Comparison of ENCODE assay signal across 9 cellular contexts in the genomic region with DNA sequence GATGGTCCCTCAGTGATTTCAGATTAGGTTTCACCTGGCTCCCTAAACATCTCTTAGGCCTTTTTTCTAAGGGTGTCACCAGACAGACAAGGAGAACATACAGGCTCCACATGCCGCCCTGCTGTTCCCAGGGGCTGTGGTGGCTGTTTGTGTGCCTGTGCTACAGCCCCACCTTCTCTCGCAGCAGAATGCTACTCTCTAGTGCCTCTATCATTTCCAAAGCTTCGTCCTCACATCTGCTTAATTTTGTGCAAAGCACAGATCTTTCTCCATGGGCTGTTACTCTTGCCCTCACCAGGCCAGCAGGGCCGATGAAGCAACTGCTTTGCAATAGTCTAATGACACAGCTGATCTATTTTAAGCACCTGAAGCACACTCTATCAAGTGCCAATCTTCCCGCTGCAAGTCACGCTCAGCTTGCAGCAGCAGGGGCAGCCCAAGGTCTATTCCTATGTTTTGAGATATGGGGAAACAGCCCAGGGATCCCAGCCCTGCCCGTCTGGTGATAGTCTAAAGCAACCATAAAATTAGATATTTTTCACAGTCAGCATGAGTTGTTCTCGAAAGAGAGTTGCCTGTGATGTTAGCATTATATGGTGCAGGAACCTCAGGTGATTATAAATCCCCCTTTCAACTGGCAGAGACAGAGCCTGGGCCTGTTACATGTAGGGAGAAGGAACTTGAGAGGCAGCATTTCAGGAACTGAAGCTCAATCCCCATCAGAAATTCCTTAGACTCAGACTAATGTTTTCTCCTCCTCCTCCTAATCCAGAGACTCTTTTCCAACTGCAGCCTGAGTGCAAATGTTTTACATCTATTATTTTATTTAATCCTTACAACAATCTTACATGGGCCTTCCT.
DNase-seq lines count a peak whose midpoint lies in the region; ATAC-seq and TF ChIP-seq lines count a peak whose summit lies in the region.
"Had no signal": no experiment of that assay in that cellular context is flagged by ENCODE, and none has a peak within 500 bp of the region (broad histone marks: within the 10 kb centered on the region; RNA-seq: fewer than 3 reads in every experiment).

No MANE protein-coding gene starts in this region.

- DNase-seq in GOT3 (lab: John Stamatoyannopoulos, UW) (peak; percentile 59), NOMO-1 (lab: John Stamatoyannopoulos, UW; ENCODE audit: unreplicated experiment in 2 of 2) (peak; percentile 77 to 96), fibroblast of mammary gland (ENCODE audit: low read depth) (peak; percentile 59), retina (peak; percentile 44), NCI-H446 treated with DMSO at 0.1 percent for 48 hours (lab: John Stamatoyannopoulos, UW) (no peak)
- DNase-seq: stimulated activated naive CD4-positive, alpha-beta T cell had no signal

- TF ChIP-seq CTCF in fibroblast of mammary gland (conservative IDR thresholded peaks at IDR 0.05; ENCODE audit: control insufficient read depth, insufficient read depth, low read depth, low read length), result no peak

- no peak overlapping the region for H3K4me3 ChIP-seq in fibroblast of mammary gland (ENCODE audit: control insufficient read depth, low read depth, low read length)

- ATAC-seq in HG02885 (IDR thresholded peaks at IDR 0.05; ENCODE audit: poor library complexity, unreplicated experiment) (no peak), GM18519 (IDR thresholded peaks at IDR 0.05; ENCODE audit: low FRiP score, unreplicated experiment) (no peak), GM18907 (IDR thresholded peaks at IDR 0.05; ENCODE audit: unreplicated experiment) (no peak)
